ENCODE assay signal across 19 cellular contexts in genomic region chr9:95920024-95920423, GRCh38. TPM values are rescaled to one million over a fixed set of nuclear protein-coding genes. Genes with fewer than 3 reads are reported as not detected.
A peak's percentile ranks its signal among the peaks of the same experiment; 100 is the strongest.
DNase-seq lines count a peak whose midpoint lies in the region; ATAC-seq, FAIRE-seq and TF ChIP-seq lines count a peak whose summit lies in the region.
"Had no signal": no experiment of that assay in that cellular context is flagged by ENCODE, and none has a peak within 500 bp of the region (broad histone marks: within the 10 kb centered on the region; RNA-seq: fewer than 3 reads in every experiment).

No MANE protein-coding gene starts in this region.

- intact Hi-C loops in activated CD8-positive, alpha-beta T cell treated with anti-CD3 and anti-CD28 coated beads for 36 hours (cut with micrococcal nuclease) = no loop called here

- ATAC-seq in activated CD8-positive, alpha-beta T cell treated with anti-CD3 and anti-CD28 coated beads for 36 hours = no peak
- ATAC-seq in activated CD8-positive, alpha-beta T cell treated with anti-CD3 and anti-CD28 coated beads, Interleukin-2, amount 10 ng/mL, durations not matched to agents 7 days and 5 days = no peak
- ATAC-seq in HG03280 (IDR thresholded peaks at IDR 0.05; ENCODE audit: unreplicated experiment) = no peak

- TF ChIP-seq POLR2A in NB4 (IDR thresholded peaks at IDR 0.05; ENCODE audit: extremely low read depth, insufficient read length) = no peak

- no peak overlapping the region for H3K4me3 Mint-ChIP-seq in activated CD8-positive, alpha-beta T cell treated with anti-CD3 and anti-CD28 coated beads for 36 hours
- H3K4me3 Mint-ChIP-seq in activated CD8-positive, alpha-beta T cell treated with anti-CD3 and anti-CD28 coated beads, Interleukin-2, amount 10 ng/mL, durations not matched to agents 7 days and 5 days = no peak overlapping the region
- H3K4me3 Mint-ChIP-seq: IgD-negative memory B cell had no signal

- H3K27me3 Mint-ChIP-seq in activated CD8-positive, alpha-beta T cell treated with anti-CD3 and anti-CD28 coated beads for 36 hours = no peaks in the 10 kb centered on the region
- H3K27me3 Mint-ChIP-seq in activated CD8-positive, alpha-beta T cell treated with anti-CD3 and anti-CD28 coated beads, Interleukin-2, amount 10 ng/mL, durations not matched to agents 7 days and 5 days (ENCODE audit: low read depth) = no peaks in the 10 kb centered on the region
- H3K27me3 Mint-ChIP-seq: IgD-negative memory B cell had no signal

- no peak for TF ChIP-seq CTCF in activated CD8-positive, alpha-beta T cell treated with anti-CD3 and anti-CD28 coated beads for 36 hours (IDR thresholded peaks at IDR 0.05)
- no peak for TF ChIP-seq CTCF in NB4 (IDR thresholded peaks at IDR 0.05; ENCODE audit: low read depth, low read length)

- peak overlapping the region; percentile 57 for H3K27ac Mint-ChIP-seq in activated CD8-positive, alpha-beta T cell treated with anti-CD3 and anti-CD28 coated beads for 36 hours
- H3K27ac Mint-ChIP-seq in activated CD8-positive, alpha-beta T cell treated with anti-CD3 and anti-CD28 coated beads, Interleukin-2, amount 10 ng/mL, durations not matched to agents 7 days and 5 days = no peak overlapping the region

- H3K36me3 ChIP-seq in small intestine (ENCODE audit: control insufficient read depth in 2 of 2, insufficient read depth in 2 of 2, low read length in 2 of 2) = peaks cover 2 to 3% of the 10 kb centered on the region in 2 donors

- H3K4me1 ChIP-seq in small intestine (ENCODE audit: control insufficient read depth in 2 of 2, insufficient read depth in 1 of 2, low read depth in 1 of 2, low read length in 1 of 2) = no peaks in the 10 kb centered on the region

- 89 to 100% (median 91%) methylated on average over 2 of the region's 2 CpGs for WGBS in small intestine, 3 donors

- no peak for DNase-seq in activated CD8-positive, alpha-beta T cell treated with anti-CD3 and anti-CD28 coated beads for 36 hours
- no peak for DNase-seq in activated CD8-positive, alpha-beta T cell treated with anti-CD3 and anti-CD28 coated beads, Interleukin-2, amount 10 ng/mL, durations not matched to agents 7 days and 5 days
- peak; percentile 67 for DNase-seq in NB4 (ENCODE audit: low read depth)
- DNase-seq in SKM-1 treated with dmso at 0.1 percent for 144 hours (lab: John Stamatoyannopoulos, UW; ENCODE audit: unreplicated experiment) = peak; percentile 47
- DNase-seq in small intestine = no peak
- no peak for DNase-seq in COLO829 (ENCODE audit: low spot score)
- DNase-seq in SHP77 treated with DMSO at 0.1 percent for 48 hours (lab: John Stamatoyannopoulos, UW) = no peak
- DNase-seq: 8988T, DMS79, GM23248, NCI-H1105, NCI-H187, NCI-H446 treated with DMSO at 0.1 percent for 48 hours, NCI-H774 had no signal

- H3K4me1 Mint-ChIP-seq in activated CD8-positive, alpha-beta T cell treated with anti-CD3 and anti-CD28 coated beads for 36 hours (ENCODE audit: low read depth) = peaks cover 5% of the 10 kb centered on the region
- H3K4me1 Mint-ChIP-seq in activated CD8-positive, alpha-beta T cell treated with anti-CD3 and anti-CD28 coated beads, Interleukin-2, amount 10 ng/mL, durations not matched to agents 7 days and 5 days (ENCODE audit: low read depth) = no peaks in the 10 kb centered on the region
- H3K4me1 Mint-ChIP-seq: IgD-negative memory B cell had no signal

- POLR2A ChIA-PET in activated CD8-positive, alpha-beta T cell treated with anti-CD3 and anti-CD28 coated beads for 36 hours (lab: Charles Lee) = no interaction called here
- POLR2A ChIA-PET in activated CD8-positive, alpha-beta T cell treated with anti-CD3 and anti-CD28 coated beads, Interleukin-2, amount 10 ng/mL, durations not matched to agents 7 days and 5 days (lab: Charles Lee) = no interaction called here

- CTCF ChIA-PET in activated CD8-positive, alpha-beta T cell treated with anti-CD3 and anti-CD28 coated beads for 36 hours (lab: Charles Lee) = no interaction called here
- CTCF ChIA-PET in activated CD8-positive, alpha-beta T cell treated with anti-CD3 and anti-CD28 coated beads, Interleukin-2, amount 10 ng/mL, durations not matched to agents 7 days and 5 days (lab: Charles Lee) = interaction anchor here (0.9 kb wide), 1 partner anchor 10 kb away, joined by 3 read pairs; no protein-coding TSS in a partner anchor

- H3K4me3 ChIP-seq in NB4 (ENCODE audit: low read depth, low read length) (no peak overlapping the region), small intestine (ENCODE audit: low read depth in 1 of 2, low read length in 2 of 2) (no peak overlapping the region)
- H3K4me3 ChIP-seq: GM23248 had no signal

- H3K9me3 ChIP-seq in small intestine (ENCODE audit: control insufficient read depth, low read depth) = no peaks in the 10 kb centered on the region

- H3K9me3 Mint-ChIP-seq in activated CD8-positive, alpha-beta T cell treated with anti-CD3 and anti-CD28 coated beads for 36 hours = no peaks in the 10 kb centered on the region
- H3K9me3 Mint-ChIP-seq in activated CD8-positive, alpha-beta T cell treated with anti-CD3 and anti-CD28 coated beads, Interleukin-2, amount 10 ng/mL, durations not matched to agents 7 days and 5 days (ENCODE audit: insufficient read depth) = no peaks in the 10 kb centered on the region
- H3K9me3 Mint-ChIP-seq: IgD-negative memory B cell had no signal

- no peaks in the 10 kb centered on the region for H3K27me3 ChIP-seq in small intestine (ENCODE audit: control insufficient read depth in 2 of 2, insufficient read depth in 2 of 2, low read length in 2 of 2)

- H3K36me3 Mint-ChIP-seq in activated CD8-positive, alpha-beta T cell treated with anti-CD3 and anti-CD28 coated beads for 36 hours (ENCODE audit: low read depth) = peaks cover 46% of the 10 kb centered on the region
- H3K36me3 Mint-ChIP-seq in activated CD8-positive, alpha-beta T cell treated with anti-CD3 and anti-CD28 coated beads, Interleukin-2, amount 10 ng/mL, durations not matched to agents 7 days and 5 days (ENCODE audit: low read depth) = peaks cover 49% of the 10 kb centered on the region

- peak; percentile 5 for FAIRE-seq in small intestine (lab: Jason Lieb, UNC)
- FAIRE-seq: GM12891 had no signal

- H3K27ac ChIP-seq in small intestine (ENCODE audit: low read depth in 1 of 2, low read length in 1 of 2) = no peak overlapping the region
- H3K27ac ChIP-seq: C4-2B, GM23248, RWPE1 had no signal

RNA-seq across cellular contexts. Expression of gene ERCC6L2, which starts 44.5 kb away (rescaled TPM):
- 10 to 100 TPM; 31.2 to 34.7 TPM for total RNA-seq in activated CD8-positive, alpha-beta T cell treated with anti-CD3 and anti-CD28 coated beads for 36 hours
- total RNA-seq in activated CD8-positive, alpha-beta T cell treated with anti-CD3 and anti-CD28 coated beads, Interleukin-2, amount 10 ng/mL, durations not matched to agents 7 days and 5 days = 10 to 100 TPM; 32.2 to 33.1 TPM
- polyA plus RNA-seq in small intestine = 10 to 100 TPM in 1 of 3 donors, 1 to 10 TPM in 2; 4.9 to 10.1 (median 8.5) TPM

Comparison
In these comparisons a context has a peak if more than half of its experiments do, and no peak if none do; other contexts are left out.
1. DNase-seq: peak in NB4 (single experiment) and SKM-1 treated with dmso at 0.1 percent for 144 hours (single experiment); none in activated CD8-positive, alpha-beta T cell treated with anti-CD3 and anti-CD28 coated beads for 36 hours (single experiment), activated CD8-positive, alpha-beta T cell treated with anti-CD3 and anti-CD28 coated beads, Interleukin-2, amount 10 ng/mL, durations not matched to agents 7 days and 5 days (single experiment), small intestine (single experiment), COLO829 (single experiment) and SHP77 treated with DMSO at 0.1 percent for 48 hours (single experiment).